In genomic region chr10:75379234-75379724, GRCh38 we compare ENCODE assay signal across 26 cellular contexts. TPM values are rescaled to one million over a fixed set of nuclear protein-coding genes. Genes with fewer than 3 reads are reported as not detected.
A peak's percentile ranks its signal among the peaks of the same experiment; 100 is the strongest.
DNase-seq lines count a peak whose midpoint lies in the region; ATAC-seq and TF ChIP-seq lines count a peak whose summit lies in the region.
"Had no signal": no experiment of that assay in that cellular context is flagged by ENCODE, and none has a peak within 500 bp of the region (broad histone marks: within the 10 kb centered on the region; RNA-seq: fewer than 3 reads in every experiment).

No MANE protein-coding gene starts in this region.

- TF ChIP-seq POLR2A in uterus (IDR thresholded peaks at IDR 0.05): no peak

- H3K36me3 ChIP-seq in SK-N-SH (replicated peaks in 1 of 2; ENCODE audit: control insufficient read depth in 1 of 2, insufficient read depth in 2 of 2, low read length in 1 of 2) (no peaks in the 10 kb centered on the region), uterus (no peaks in the 10 kb centered on the region)
- H3K36me3 ChIP-seq: BLaER1 had no signal

- H3K27ac ChIP-seq in SK-N-SH (ENCODE audit: low read depth in 2 of 2, low read length in 1 of 2): no peak overlapping the region
- H3K27ac ChIP-seq in VCaP: peak overlapping the region; percentile 32
- H3K27ac ChIP-seq in uterus: peak overlapping the region in 1 of 2 donors; percentile 19
- H3K27ac ChIP-seq: A549, BLaER1, SK-N-MC had no signal

- H3K27me3 ChIP-seq in SK-N-SH (ENCODE audit: insufficient read depth): no peaks in the 10 kb centered on the region
- no peaks in the 10 kb centered on the region for H3K27me3 ChIP-seq in uterus
- H3K27me3 ChIP-seq: BLaER1 had no signal

- ATAC-seq in SK-N-SH treated with all-trans-retinoic acid at 6 μM for 48 hours: no peak
- ATAC-seq in HG03378 (IDR thresholded peaks at IDR 0.05; ENCODE audit: unreplicated experiment): no peak
- ATAC-seq: A549, GM12878, right cardiac atrium had no signal

- no peak overlapping the region for H3K4me3 ChIP-seq in SK-N-SH (ENCODE audit: low read depth in 2 of 2, low read length in 1 of 2)
- H3K4me3 ChIP-seq in uterus: no peak overlapping the region
- H3K4me3 ChIP-seq: A549, BLaER1, GM12878, SK-N-MC had no signal

- H3K4me2 ChIP-seq in SK-N-SH: no peak overlapping the region
- H3K4me2 ChIP-seq: A549, BLaER1 had no signal

- POLR2A ChIA-PET in SK-N-SH (lab: Yijun Ruan, JAX): no interaction called here

- WGBS in SK-N-SH (ENCODE audit: low lambda C conversion rate): 60% methylated on average over 8 of the region's 8 CpGs

- H3K9me3 ChIP-seq in SK-N-SH (no peaks in the 10 kb centered on the region), uterus (no peaks in the 10 kb centered on the region)
- H3K9me3 ChIP-seq: A549, BLaER1 had no signal

- H2AFZ ChIP-seq in SK-N-SH (ENCODE audit: low read depth): no peak overlapping the region

- TF ChIP-seq CTCF in SK-N-SH (IDR thresholded peaks at IDR 0.05) (no peak), VCaP (conservative IDR thresholded peaks at IDR 0.05) (no peak), uterus (IDR thresholded peaks at IDR 0.05) (no peak)

- no peaks in the 10 kb centered on the region for H3F3A ChIP-seq in SK-N-SH (replicated peaks; ENCODE audit: insufficient read depth)

- DNase-seq in SK-N-SH (no peak), left kidney (ENCODE audit: low read depth, low spot score) (peak; percentile 66), uterus (peak; percentile 45 to 70), OCI-M2 (lab: John Stamatoyannopoulos, UW; ENCODE audit: unreplicated experiment) (no peak)
- DNase-seq in effector CD4-positive, alpha-beta T cell: no peak
- DNase-seq: activated CD4-positive, alpha-beta T cell treated with anti-CD3 and anti-CD28 coated beads for 48 hours; activated naive CD4-positive, alpha-beta T cell treated with anti-CD3 and anti-CD28 coated beads for 36 hours; caudate nucleus; dermis blood vessel endothelial cell; DND-41; head of caudate nucleus; kidney glomerular epithelial cell; NCI-H510A treated with DMSO at 0.1 percent for 48 hours; occipital lobe; right cardiac atrium; RPMI8226; stimulated activated CD4-positive, alpha-beta T cell treated with anti-CD3 and anti-CD28 coated beads, Interleukin-4, amount 100 ng/mL, for 24 hours; stimulated activated naive CD4-positive, alpha-beta T cell had no signal

- H3K4me1 ChIP-seq in SK-N-SH (ENCODE audit: control insufficient read depth in 1 of 2, insufficient read depth in 2 of 2, low read depth in 1 of 2, low read length in 1 of 2) (peaks cover 0 to 4% of the 10 kb centered on the region in 2 experiments; a peak in 1 of 4 replicates), uterus (peaks cover 3 to 8% of the 10 kb centered on the region in 2 donors)
- H3K4me1 ChIP-seq: A549, BLaER1 had no signal

- intact Hi-C loops in uterus (cut with DNase I; ENCODE audit: low total_unique reads): no loop called here

- H3K9ac ChIP-seq in SK-N-SH: no peak overlapping the region
- H3K9ac ChIP-seq: BLaER1 had no signal

- TF ChIP-seq EP300 in SK-N-SH (IDR thresholded peaks at IDR 0.05; ENCODE audit: borderline replicate concordance in 1 of 2, low read depth in 1 of 2, low read length in 1 of 2): peak in 1 of 2 experiments; percentile 54; a peak in 1 of 4 replicates

- TF ChIP-seq RAD21 in SK-N-SH (IDR thresholded peaks at IDR 0.05; ENCODE audit: low read length): no peak

- CTCF ChIA-PET in SK-N-SH (lab: Yijun Ruan, JAX): interaction anchor here (1.0 to 1.1 kb wide), 3 partner anchors 9 to 84 kb away, joined by 3 to 4 read pairs (median 4); no protein-coding TSS in a partner anchor

- no peaks in the 10 kb centered on the region for H3K79me2 ChIP-seq in SK-N-SH (ENCODE audit: insufficient read depth)

- H4K20me1 ChIP-seq in SK-N-SH (ENCODE audit: insufficient read depth): no peaks in the 10 kb centered on the region
- H4K20me1 ChIP-seq: BLaER1 had no signal

- no peaks in the 10 kb centered on the region for H3K9me2 ChIP-seq in SK-N-SH

TF ChIP-seq in SK-N-SH, 30 proteins besides CTCF, POLR2A, EP300 and RAD21:
- TF ChIP-seq GATA2 (CRISPR knock-in tag; IDR thresholded peaks at IDR 0.05) (peak; percentile 20; the same call in 1 of the 2 replicates), EZH2phosphoT487 (IDR thresholded peaks at IDR 0.05; ENCODE audit: borderline replicate concordance, low read depth) (no peak)

TF ChIP-seq in SK-N-SH treated with all-trans-retinoic acid at 6 μM for 48 hours, 23 proteins besides CTCF, POLR2A, EP300 and RAD21 (continues in another document):
- TF ChIP-seq ZC3H10 (CRISPR knock-in tag; IDR thresholded peaks at IDR 0.05): no peak
- TF ChIP-seq POU6F1 (CRISPR knock-in tag; IDR thresholded peaks at IDR 0.05; ENCODE audit: borderline replicate concordance, low read depth): no peak
- no peak for TF ChIP-seq ZNF70 (CRISPR knock-in tag; IDR thresholded peaks at IDR 0.05)
- TF ChIP-seq PATZ1 (CRISPR knock-in tag; IDR thresholded peaks at IDR 0.05; ENCODE audit: borderline replicate concordance): no peak
- no peak for TF ChIP-seq ZNF565 (CRISPR knock-in tag; conservative IDR thresholded peaks at IDR 0.05; ENCODE audit: low read depth)
- TF ChIP-seq ISL1 (CRISPR knock-in tag; IDR thresholded peaks at IDR 0.05): no peak
- TF ChIP-seq GLIS3 (CRISPR knock-in tag; IDR thresholded peaks at IDR 0.05): no peak
- no peak for TF ChIP-seq ZFP30 (CRISPR knock-in tag; IDR thresholded peaks at IDR 0.05)
- TF ChIP-seq RARB (CRISPR knock-in tag; IDR thresholded peaks at IDR 0.05): no peak
- no peak for TF ChIP-seq CREB5 (CRISPR knock-in tag; IDR thresholded peaks at IDR 0.05; ENCODE audit: low read depth)
- no peak for TF ChIP-seq SNAI2 (CRISPR knock-in tag; IDR thresholded peaks at IDR 0.05)
- TF ChIP-seq ARNTL (CRISPR knock-in tag; IDR thresholded peaks at IDR 0.05; ENCODE audit: borderline replicate concordance, low read depth): no peak
- no peak for TF ChIP-seq CSDC2 (CRISPR knock-in tag; IDR thresholded peaks at IDR 0.05)
- no peak for TF ChIP-seq PPARA (CRISPR knock-in tag; IDR thresholded peaks at IDR 0.05; ENCODE audit: borderline replicate concordance)

RNA-seq across cellular contexts. Expression of gene ZNF503, which starts 22.3 kb away (rescaled TPM):
- polyA plus RNA-seq in SK-N-SH (2012; rRNA removed): 4.5 and 5.9 TPM in 2 replicates
- 6.5 and 10.6 TPM in 2 replicates for polyA plus RNA-seq in SK-N-SH (2012; cell fraction: cytosol; rRNA removed)
- polyA plus RNA-seq in SK-N-SH (2012; cell fraction: nucleus; rRNA removed): 18.3 and 26.9 TPM in 2 replicates
- 10 to 100 TPM; 12.1 to 99.4 (median 26.0) TPM for total RNA-seq in uterus

RNA-seq across cellular contexts. Expression of gene LRMDA, which starts 52.1 kb away (rescaled TPM):
- 0.37 and 0.95 TPM in 2 replicates for polyA plus RNA-seq in SK-N-SH (2012; rRNA removed)
- 0.08 and 0.41 TPM in 2 replicates for polyA plus RNA-seq in SK-N-SH (2012; cell fraction: cytosol; rRNA removed)
- polyA plus RNA-seq in SK-N-SH (2012; cell fraction: nucleus; rRNA removed): 0.13 and 0.32 TPM in 2 replicates
- 10 to 100 TPM in 1 of 4 donors, 1 to 10 TPM in 3; 1.5 to 15.7 (median 4.6) TPM for total RNA-seq in uterus
- total RNA-seq: activated naive CD4-positive, alpha-beta T cell treated with anti-CD3 and anti-CD28 coated beads for 36 hours; T-helper 2 cell treated with Interferon-gamma antibody and Interleukin-4, amounts not matched to agents 100 ng/mL and 5 ng/mL, for 36 hours had no signal

Comparison
In these comparisons a context has a peak if more than half of its experiments do, and no peak if none do; other contexts are left out.
1. DNase-seq: peak in left kidney (single experiment) and uterus (2 of 2); none in SK-N-SH (single experiment), effector CD4-positive, alpha-beta T cell (single experiment) and OCI-M2 (single experiment).